8 cellular contexts compared by ENCODE assay signal in the genomic region with DNA sequence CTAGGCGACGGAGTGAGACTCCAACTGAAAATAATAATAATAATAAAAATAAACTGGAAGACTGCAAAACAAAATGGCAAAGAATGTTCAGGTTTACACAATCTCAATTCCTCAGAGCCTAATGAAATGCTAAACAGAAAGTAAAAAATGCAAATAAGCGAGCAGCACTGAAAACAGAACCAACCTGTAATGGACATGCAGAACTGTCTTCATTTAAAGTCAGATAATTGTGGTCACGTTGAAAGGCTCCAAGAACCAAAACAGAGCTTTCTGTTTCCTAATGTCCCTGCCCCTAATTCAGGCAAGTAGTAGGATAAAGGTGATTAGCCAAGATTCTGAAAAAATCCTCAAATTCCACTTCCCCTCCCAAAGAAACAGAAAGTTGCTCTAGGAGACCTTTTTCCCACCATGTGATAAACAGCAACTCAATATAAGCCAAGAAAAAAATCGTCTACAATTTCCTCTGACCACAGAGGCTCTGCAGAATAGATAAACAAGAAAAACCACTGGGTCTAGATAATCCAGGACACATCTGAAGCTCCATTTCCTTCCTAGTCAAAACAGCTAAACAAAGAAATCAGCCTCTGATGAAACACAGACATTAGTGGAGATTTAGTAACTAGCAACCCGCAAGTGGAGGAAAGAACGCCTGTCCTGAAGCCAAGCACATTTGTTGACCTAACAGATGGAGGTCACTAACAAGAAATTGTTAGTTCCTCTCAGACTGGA. TPM values are rescaled to one million over a fixed set of nuclear protein-coding genes. Genes with fewer than 3 reads are reported as not detected.
DNase-seq lines count a peak whose midpoint lies in the region; ATAC-seq, FAIRE-seq and TF ChIP-seq lines count a peak whose summit lies in the region.

No MANE protein-coding gene starts in this region.

- TF ChIP-seq POLR2A in spleen (IDR thresholded peaks at IDR 0.05), result no peak

- peak; percentile 19 for ATAC-seq in GM18499 (IDR thresholded peaks at IDR 0.05; ENCODE audit: insufficient read depth, unreplicated experiment)
- ATAC-seq in HG02798 (IDR thresholded peaks at IDR 0.05; ENCODE audit: poor library complexity, unreplicated experiment), result peak; percentile 32

- H3K4me3 ChIP-seq in fibroblast of the aortic adventitia (ENCODE audit: low read depth, low read length) (peak overlapping the region; percentile 29), spleen (peak overlapping the region in 4 of 8 donors; percentile 2 to 80 (median 45))

- no peaks in the 10 kb centered on the region for H3K27me3 ChIP-seq in spleen (replicated peaks in 1 of 7)

- FAIRE-seq in RCC 7860 (lab: Jason Lieb, UNC), result no peak

- peaks cover 0 to 6% (median 0%) of the 10 kb centered on the region in 8 donors for H3K9me3 ChIP-seq in spleen

- TF ChIP-seq CTCF in fibroblast of the aortic adventitia (IDR thresholded peaks at IDR 0.05; ENCODE audit: insufficient read depth, low read length) (no peak), spleen (IDR thresholded peaks at IDR 0.05 in 8 of 11, conservative IDR thresholded peaks at IDR 0.05 in 3 of 11) (no peak)

- H3K27ac ChIP-seq in spleen, result peak overlapping the region in 7 of 8 donors; percentile 68 to 95 (median 93)

- H3K36me3 ChIP-seq in spleen, result no peaks in the 10 kb centered on the region

- peaks cover 5 to 88% (median 61%) of the 10 kb centered on the region in 6 donors for H3K4me1 ChIP-seq in spleen

- 28 to 37% (median 34%) methylated on average over 7 of the region's 7 CpGs for WGBS in spleen, 5 donors

- DNase-seq in SKM-1 treated with dmso at 0.1 percent for 144 hours (lab: John Stamatoyannopoulos, UW; ENCODE audit: unreplicated experiment), result peak; percentile 87
- DNase-seq in fibroblast of the aortic adventitia (ENCODE audit: low read depth), result peak; percentile 64
- no peak for DNase-seq in spleen
- no peak for DNase-seq in stimulated activated CD4-positive, alpha-beta T cell treated with anti-CD3 and anti-CD28 coated beads, Interleukin-4, amount 100 ng/mL, for 24 hours
- DNase-seq in NCI-H1092 (lab: John Stamatoyannopoulos, UW), result no peak
- DNase-seq in RCC 7860 (ENCODE audit: low spot score), result no peak

- intact Hi-C loops in spleen (cut with DNase I; ENCODE audit: low total_unique reads), result loop anchor here (5.0 kb wide), 1 partner anchor 118 kb away; the partner anchor contains the start of gene FKBP3

RNA-seq across cellular contexts. Expression of gene MIS18BP1, which starts 3.0 kb away (rescaled TPM):
- total RNA-seq in fibroblast of the aortic adventitia (ENCODE audit: low replicate concordance), result 21.1 and 45.3 TPM in 2 replicates
- total RNA-seq in spleen, result 10 to 100 TPM; 34.2 to 86.3 (median 48.4) TPM
- 10 to 100 TPM; 12.8 to 14.3 (median 14.3) TPM for polyA plus RNA-seq in spleen

Comparison
In these comparisons a context has a peak if more than half of its experiments do, and no peak if none do; other contexts are left out.
1. DNase-seq: peak in SKM-1 treated with dmso at 0.1 percent for 144 hours (single experiment) and fibroblast of the aortic adventitia (single experiment); none in spleen (single experiment), stimulated activated CD4-positive, alpha-beta T cell treated with anti-CD3 and anti-CD28 coated beads, Interleukin-4, amount 100 ng/mL, for 24 hours (single experiment), NCI-H1092 (single experiment) and RCC 7860 (single experiment).